25 cellular contexts compared by ENCODE assay signal in the genomic region with DNA sequence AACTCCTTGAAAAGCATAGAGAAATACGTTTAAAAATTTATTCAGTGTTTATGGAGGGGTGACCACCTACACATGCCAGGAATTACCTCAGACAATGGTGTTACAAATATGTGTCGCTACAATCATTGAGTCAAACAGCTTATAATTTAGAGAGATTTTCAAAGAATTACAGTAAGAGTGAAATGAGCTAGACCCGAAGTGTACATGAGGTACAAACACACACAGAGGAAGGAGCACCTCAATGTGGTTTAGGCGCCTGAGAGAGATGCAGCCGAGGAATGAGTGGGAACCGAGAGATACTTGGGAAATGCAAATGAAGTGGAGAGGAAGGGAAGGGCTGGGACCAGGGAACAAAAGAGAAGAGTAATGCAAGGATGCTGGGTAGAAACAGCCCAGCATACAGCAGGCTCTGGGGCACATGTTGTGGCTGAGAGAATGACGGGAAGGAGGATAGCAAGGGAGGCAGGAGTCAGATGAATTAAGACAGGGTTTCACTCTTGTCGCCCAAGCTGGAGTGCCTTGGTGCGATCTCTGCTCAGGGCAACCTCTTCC. TPM values are rescaled to one million over a fixed set of nuclear protein-coding genes. Genes with fewer than 3 reads are reported as not detected.
DNase-seq lines count a peak whose midpoint lies in the region; ATAC-seq and TF ChIP-seq lines count a peak whose summit lies in the region.
"Had no signal": no experiment of that assay in that cellular context is flagged by ENCODE, and none has a peak within 500 bp of the region (broad histone marks: within the 10 kb centered on the region; RNA-seq: fewer than 3 reads in every experiment).

No MANE protein-coding gene starts in this region.

- WGBS in endodermal cell (ENCODE audit: insufficient coverage in 1 of 2, insufficient read length in 1 of 2), 2 experiments: 89 to 93% methylated on average over 9 of the region's 9 CpGs

- peaks cover 68% of the 10 kb centered on the region for H3K36me3 Mint-ChIP-seq in activated CD4-positive, alpha-beta T cell treated with anti-CD3 and anti-CD28 coated beads, Interleukin-2, amount 10 ng/mL, durations not matched to agents 24 days and 14 days (ENCODE audit: low read depth)
- H3K36me3 Mint-ChIP-seq in GM23338 (ENCODE audit: low read depth): peaks cover 68% of the 10 kb centered on the region
- H3K36me3 Mint-ChIP-seq in activated CD4-positive, alpha-beta memory T cell treated with anti-CD3 and anti-CD28 coated beads, Interleukin-2, amount 10 ng/mL, durations not matched to agents 7 days and 5 days (ENCODE audit: low read depth): peaks cover 63% of the 10 kb centered on the region
- H3K36me3 Mint-ChIP-seq in endodermal cell (ENCODE audit: low read depth): peaks cover 49% of the 10 kb centered on the region
- H3K36me3 Mint-ChIP-seq in type B pancreatic cell: peaks cover 56% of the 10 kb centered on the region

- peaks cover 49% of the 10 kb centered on the region for H4K20me1 ChIP-seq in GM23338 (replicated peaks; ENCODE audit: insufficient read depth)

- no peak overlapping the region for H3K4me2 ChIP-seq in GM23338
- H3K4me2 ChIP-seq: PC-9 had no signal

- H3K4me1 Mint-ChIP-seq in activated CD4-positive, alpha-beta T cell treated with anti-CD3 and anti-CD28 coated beads, Interleukin-2, amount 10 ng/mL, durations not matched to agents 24 days and 14 days: peaks cover 22% of the 10 kb centered on the region
- H3K4me1 Mint-ChIP-seq in GM23338: peaks cover 21% of the 10 kb centered on the region
- peaks cover 20% of the 10 kb centered on the region for H3K4me1 Mint-ChIP-seq in activated CD4-positive, alpha-beta memory T cell treated with anti-CD3 and anti-CD28 coated beads, Interleukin-2, amount 10 ng/mL, durations not matched to agents 7 days and 5 days
- peaks cover 9% of the 10 kb centered on the region for H3K4me1 Mint-ChIP-seq in endodermal cell
- H3K4me1 Mint-ChIP-seq in type B pancreatic cell (ENCODE audit: unreplicated experiment): peaks cover 11% of the 10 kb centered on the region

- H3F3A ChIP-seq in GM23338 (replicated peaks; ENCODE audit: low read depth): no peaks in the 10 kb centered on the region

- no peaks in the 10 kb centered on the region; the same call in 1 of the 2 replicates for H3K4me1 ChIP-seq in GM23338 (ENCODE audit: insufficient read depth)
- peaks cover 4% of the 10 kb centered on the region for H3K4me1 ChIP-seq in endodermal cell (ENCODE audit: control insufficient read depth, insufficient read depth, low read length)

- H3K9me3 Mint-ChIP-seq in activated CD4-positive, alpha-beta T cell treated with anti-CD3 and anti-CD28 coated beads, Interleukin-2, amount 10 ng/mL, durations not matched to agents 24 days and 14 days: peaks cover 22% of the 10 kb centered on the region
- peaks cover 24% of the 10 kb centered on the region for H3K9me3 Mint-ChIP-seq in GM23338
- H3K9me3 Mint-ChIP-seq in activated CD4-positive, alpha-beta memory T cell treated with anti-CD3 and anti-CD28 coated beads, Interleukin-2, amount 10 ng/mL, durations not matched to agents 7 days and 5 days: peaks cover 9% of the 10 kb centered on the region
- peaks cover 28% of the 10 kb centered on the region for H3K9me3 Mint-ChIP-seq in endodermal cell
- peaks cover 13% of the 10 kb centered on the region for H3K9me3 Mint-ChIP-seq in type B pancreatic cell

- H3K79me2 ChIP-seq in GM23338 (replicated peaks; ENCODE audit: insufficient read depth): peaks cover 78% of the 10 kb centered on the region

- CTCF ChIA-PET in activated CD4-positive, alpha-beta memory T cell treated with anti-CD3 and anti-CD28 coated beads, Interleukin-2, amount 10 ng/mL, durations not matched to agents 7 days and 5 days (lab: Charles Lee): no interaction called here

- no peak overlapping the region for H3K9ac ChIP-seq in endodermal cell (ENCODE audit: extremely low read depth, low read length, poor library complexity, severe bottlenecking)

- H3K4me3 ChIP-seq in GM23338 (no peak overlapping the region), endodermal cell (ENCODE audit: low read length) (no peak overlapping the region)
- H3K4me3 ChIP-seq: dorsolateral prefrontal cortex, left lung, PC-9, stomach, transverse colon had no signal

- intact Hi-C loops in activated CD4-positive, alpha-beta T cell treated with anti-CD3 and anti-CD28 coated beads, Interleukin-2, amount 10 ng/mL, durations not matched to agents 24 days and 14 days (cut with micrococcal nuclease): no loop called here

- no peaks in the 10 kb centered on the region for H3K27me3 Mint-ChIP-seq in activated CD4-positive, alpha-beta T cell treated with anti-CD3 and anti-CD28 coated beads, Interleukin-2, amount 10 ng/mL, durations not matched to agents 24 days and 14 days
- H3K27me3 Mint-ChIP-seq in GM23338 (ENCODE audit: insufficient read depth, low read depth, poor library complexity) (no peaks in the 10 kb centered on the region), endodermal cell (ENCODE audit: insufficient read depth) (no peaks in the 10 kb centered on the region), type B pancreatic cell (no peaks in the 10 kb centered on the region)
- no peaks in the 10 kb centered on the region for H3K27me3 Mint-ChIP-seq in activated CD4-positive, alpha-beta memory T cell treated with anti-CD3 and anti-CD28 coated beads, Interleukin-2, amount 10 ng/mL, durations not matched to agents 7 days and 5 days
- H3K27me3 Mint-ChIP-seq: CD4-positive, alpha-beta T cell; naive B cell had no signal

- H3K27ac ChIP-seq in GM23338 (ENCODE audit: low read depth) (peak overlapping the region; percentile 22; the same call in 1 of the 2 replicates), endodermal cell (ENCODE audit: low read depth, low read length) (no peak overlapping the region)
- H3K27ac ChIP-seq: dorsolateral prefrontal cortex, left lung, PC-9, stomach, transverse colon had no signal

- no peak overlapping the region for H2AFZ ChIP-seq in GM23338
- H2AFZ ChIP-seq: PC-9 had no signal

- H3K4me3 Mint-ChIP-seq in activated CD4-positive, alpha-beta T cell treated with anti-CD3 and anti-CD28 coated beads, Interleukin-2, amount 10 ng/mL, durations not matched to agents 24 days and 14 days: no peak overlapping the region
- no peak overlapping the region; the same call in 2 of the 3 replicates for H3K4me3 Mint-ChIP-seq in GM23338
- H3K4me3 Mint-ChIP-seq in activated CD4-positive, alpha-beta memory T cell treated with anti-CD3 and anti-CD28 coated beads, Interleukin-2, amount 10 ng/mL, durations not matched to agents 7 days and 5 days: no peak overlapping the region
- no peak overlapping the region for H3K4me3 Mint-ChIP-seq in endodermal cell
- H3K4me3 Mint-ChIP-seq in type B pancreatic cell: no peak overlapping the region
- H3K4me3 Mint-ChIP-seq: CD4-positive, alpha-beta T cell; mesothelial cell of epicardium; naive B cell had no signal

- no peaks in the 10 kb centered on the region for H3K9me2 ChIP-seq in GM23338 (ENCODE audit: insufficient read depth)

- POLR2A ChIA-PET in activated CD4-positive, alpha-beta memory T cell treated with anti-CD3 and anti-CD28 coated beads, Interleukin-2, amount 10 ng/mL, durations not matched to agents 7 days and 5 days (lab: Charles Lee): interaction anchor here (3.4 kb wide), 1 partner anchor 14 kb away, joined by 15 read pairs; the partner anchor contains the start of gene EEF1E1

- ATAC-seq in GM23338 (peak; percentile 73), GM19455 (IDR thresholded peaks at IDR 0.05; ENCODE audit: unreplicated experiment) (no peak)
- ATAC-seq: activated CD4-positive, CD25-positive, alpha-beta regulatory T cell treated with anti-CD3 and anti-CD28 coated beads, Interleukin-2, amount 50 U/mL, for 24 hours; left lung had no signal

- TF ChIP-seq CTCF in GM23338 (conservative IDR thresholded peaks at IDR 0.05; ENCODE audit: low read depth in 2 of 2): no peak
- TF ChIP-seq CTCF in endodermal cell (conservative IDR thresholded peaks at IDR 0.05): no peak
- TF ChIP-seq CTCF in type B pancreatic cell (conservative IDR thresholded peaks at IDR 0.05): no peak

- H3K27me3 ChIP-seq in GM23338 (ENCODE audit: insufficient read depth) (no peaks in the 10 kb centered on the region), endodermal cell (ENCODE audit: control insufficient read depth, insufficient read depth, low read length, poor library complexity, severe bottlenecking) (no peaks in the 10 kb centered on the region)
- H3K27me3 ChIP-seq: dorsolateral prefrontal cortex, left lung, stomach, transverse colon had no signal

- H3K9me3 ChIP-seq in endodermal cell (ENCODE audit: control insufficient read depth, low read length): peaks cover 33% of the 10 kb centered on the region
- H3K9me3 ChIP-seq: left lung, stomach, transverse colon had no signal

- H3K36me3 ChIP-seq in GM23338 (ENCODE audit: insufficient read depth): peaks cover 43% of the 10 kb centered on the region; the same call in 1 of the 2 replicates
- peaks cover 60% of the 10 kb centered on the region for H3K36me3 ChIP-seq in endodermal cell (ENCODE audit: control insufficient read depth, insufficient read depth, low read length)

- DNase-seq in activated CD4-positive, alpha-beta T cell treated with anti-CD3 and anti-CD28 coated beads, Interleukin-2, amount 10 ng/mL, durations not matched to agents 24 days and 14 days: no peak
- no peak for DNase-seq in activated CD4-positive, alpha-beta T cell treated with anti-CD3 and anti-CD28 coated beads for 4 hours
- DNase-seq in GM23338 (ENCODE audit: low spot score) (peak; percentile 39), endodermal cell (no peak), type B pancreatic cell (ENCODE audit: extremely low spot score, unreplicated experiment) (no peak)
- no peak for DNase-seq in activated CD4-positive, alpha-beta memory T cell treated with anti-CD3 and anti-CD28 coated beads, Interleukin-2, amount 10 ng/mL, durations not matched to agents 7 days and 5 days
- no peak for DNase-seq in activated CD4-positive, CD25-positive, alpha-beta regulatory T cell treated with anti-CD3 and anti-CD28 coated beads, Interleukin-2, amount 50 U/mL, for 72 hours
- DNase-seq: activated effector memory CD4-positive, alpha-beta T cell treated with anti-CD3 and anti-CD28 coated beads, Interleukin-2, amount 50 U/mL, for 16 hours; CD4-positive, alpha-beta T cell; DMS 273 treated with DMSO at 0.1 percent for 48 hours; dorsolateral prefrontal cortex; left lung; naive B cell; NCI-H1048; NCI-H1694 treated with DMSO at 0.1 percent for 48 hours; NCI-H2171 treated with DMSO at 0.1 percent for 48 hours; NCI-H524 treated with DMSO at 0.1 percent for 48 hours; occipital lobe; PC-9; SHP77 treated with DMSO at 0.1 percent for 48 hours; stomach; transverse colon had no signal

- peak overlapping the region; percentile 58 for H3K27ac Mint-ChIP-seq in activated CD4-positive, alpha-beta T cell treated with anti-CD3 and anti-CD28 coated beads, Interleukin-2, amount 10 ng/mL, durations not matched to agents 24 days and 14 days
- H3K27ac Mint-ChIP-seq in GM23338 (no peak overlapping the region; the same call in 1 of the 2 replicates), endodermal cell (peak overlapping the region; percentile 20), type B pancreatic cell (no peak overlapping the region)
- peak overlapping the region; percentile 32 for H3K27ac Mint-ChIP-seq in activated CD4-positive, alpha-beta memory T cell treated with anti-CD3 and anti-CD28 coated beads, Interleukin-2, amount 10 ng/mL, durations not matched to agents 7 days and 5 days
- H3K27ac Mint-ChIP-seq: CD4-positive, alpha-beta T cell had no signal

RNA-seq across cellular contexts. Expression of gene EEF1E1, which starts 15.5 kb away (rescaled TPM):
- 93.6 and 95.9 TPM in 2 replicates for total RNA-seq in activated CD4-positive, alpha-beta T cell treated with anti-CD3 and anti-CD28 coated beads, Interleukin-2, amount 10 ng/mL, durations not matched to agents 24 days and 14 days
- total RNA-seq in GM23338 (2014; rRNA removed; shearing (Covaris generic)): 196 and 317 TPM in 2 replicates
- polyA plus RNA-seq in GM23338 (2016; fragmentation: Nextera tagmentation; extraction: Ambion mirVana): 273 and 298 TPM in 2 replicates
- total RNA-seq in activated CD4-positive, alpha-beta memory T cell treated with anti-CD3 and anti-CD28 coated beads, Interleukin-2, amount 10 ng/mL, durations not matched to agents 7 days and 5 days: 10 to 100 TPM; 29.8 to 30.0 TPM
- total RNA-seq in endodermal cell (10 to 100 TPM; 41.5 to 46.6 TPM), type B pancreatic cell (ENCODE audit: low replicate concordance) (26.5 and 37.0 TPM in 2 replicates)
- polyA plus RNA-seq in endodermal cell (2013, experiment 1 of 2): 65.3 TPM
- 61.7 TPM for polyA plus RNA-seq in endodermal cell (2013, experiment 2 of 2)

RNA-seq across cellular contexts. Expression of gene BLOC1S5, which starts 22.6 kb away (rescaled TPM):
- 15.7 and 19.6 TPM in 2 replicates for total RNA-seq in activated CD4-positive, alpha-beta T cell treated with anti-CD3 and anti-CD28 coated beads, Interleukin-2, amount 10 ng/mL, durations not matched to agents 24 days and 14 days
- 14.9 and 17.3 TPM in 2 replicates for total RNA-seq in GM23338 (2014; rRNA removed; shearing (Covaris generic))
- polyA plus RNA-seq in GM23338 (2016; fragmentation: Nextera tagmentation; extraction: Ambion mirVana): 16.6 and 19.3 TPM in 2 replicates
- 10 to 100 TPM; 22.8 to 23.4 TPM for total RNA-seq in activated CD4-positive, alpha-beta memory T cell treated with anti-CD3 and anti-CD28 coated beads, Interleukin-2, amount 10 ng/mL, durations not matched to agents 7 days and 5 days
- total RNA-seq in endodermal cell (10 to 100 TPM; 14.4 to 17.6 TPM), type B pancreatic cell (ENCODE audit: low replicate concordance) (8.8 and 14.2 TPM in 2 replicates)
- 22.4 TPM for polyA plus RNA-seq in endodermal cell (2013, experiment 1 of 2)
- 25.0 TPM for polyA plus RNA-seq in endodermal cell (2013, experiment 2 of 2)

Comparison
In these comparisons a context has a peak if more than half of its experiments do, and no peak if none do; other contexts are left out.
1. H3K27ac Mint-ChIP-seq: peak in activated CD4-positive, alpha-beta T cell treated with anti-CD3 and anti-CD28 coated beads, Interleukin-2, amount 10 ng/mL, durations not matched to agents 24 days and 14 days (single experiment), activated CD4-positive, alpha-beta memory T cell treated with anti-CD3 and anti-CD28 coated beads, Interleukin-2, amount 10 ng/mL, durations not matched to agents 7 days and 5 days (single experiment) and endodermal cell (single experiment); none in GM23338 (single experiment) and type B pancreatic cell (single experiment).